In genomic region chr1:88216441-88216840, GRCh38 we compare ENCODE assay signal across 14 cellular contexts.
"Had no signal": no experiment of that assay in that cellular context is flagged by ENCODE, and none has a peak within 500 bp of the region (broad histone marks: within the 10 kb centered on the region; RNA-seq: fewer than 3 reads in every experiment).

No MANE protein-coding gene starts in this region.

- ATAC-seq: activated CD8-positive, alpha-beta T cell treated with anti-CD3 and anti-CD28 coated beads, Interleukin-2, amount 10 ng/mL, durations not matched to agents 7 days and 5 days; activated naive CD4-positive, alpha-beta T cell treated with anti-CD3 and anti-CD28 coated beads, Interleukin-2, amount 50 U/mL, for 72 hours; activated T-cell treated with anti-CD3 and anti-CD28 coated beads, Interleukin-2, amount 50 U/mL, for 72 hours had no signal

- H3K27ac ChIP-seq: esophagus muscularis mucosa, right atrium auricular region, tibial artery had no signal

- DNase-seq: activated B cell treated with CpG ODN at 0.5 μM for 24 hours; activated CD4-positive, alpha-beta T cell treated with anti-CD3 and anti-CD28 coated beads, Interleukin-2, amount 10 ng/mL, durations not matched to agents 24 days and 14 days; activated CD8-positive, alpha-beta memory T cell treated with anti-CD3 and anti-CD28 coated beads, Interleukin-2, amount 50 U/mL, for 48 hours; activated CD8-positive, alpha-beta T cell treated with anti-CD3 and anti-CD28 coated beads, Interleukin-2, amount 10 ng/mL, durations not matched to agents 7 days and 5 days; activated gamma-delta T cell; activated T-cell treated with anti-CD3 and anti-CD28 coated beads, Interleukin-2, amount 50 U/mL, for 72 hours; stimulated activated CD4-positive, alpha-beta T cell treated with anti-CD3 and anti-CD28 coated beads, Interleukin-15, amount 100 ng/mL, for 24 hours; stimulated activated CD4-positive, alpha-beta T cell treated with anti-CD3 and anti-CD28 coated beads, Interleukin-4, amount 100 ng/mL, for 1 hour; stimulated activated naive CD4-positive, alpha-beta T cell; tibial artery had no signal

- H3K4me1 ChIP-seq: esophagus muscularis mucosa, right atrium auricular region, tibial artery had no signal

- H3K36me3 ChIP-seq: esophagus muscularis mucosa, right atrium auricular region, tibial artery had no signal

- H3K9me3 ChIP-seq: esophagus muscularis mucosa, right atrium auricular region, tibial artery had no signal

- H3K4me3 ChIP-seq: esophagus muscularis mucosa, right atrium auricular region, tibial artery had no signal

- FAIRE-seq: urothelium cell line had no signal

- H3K27me3 ChIP-seq: esophagus muscularis mucosa, right atrium auricular region, tibial artery had no signal
